27 cellular contexts compared by ENCODE assay signal in the genomic region with DNA sequence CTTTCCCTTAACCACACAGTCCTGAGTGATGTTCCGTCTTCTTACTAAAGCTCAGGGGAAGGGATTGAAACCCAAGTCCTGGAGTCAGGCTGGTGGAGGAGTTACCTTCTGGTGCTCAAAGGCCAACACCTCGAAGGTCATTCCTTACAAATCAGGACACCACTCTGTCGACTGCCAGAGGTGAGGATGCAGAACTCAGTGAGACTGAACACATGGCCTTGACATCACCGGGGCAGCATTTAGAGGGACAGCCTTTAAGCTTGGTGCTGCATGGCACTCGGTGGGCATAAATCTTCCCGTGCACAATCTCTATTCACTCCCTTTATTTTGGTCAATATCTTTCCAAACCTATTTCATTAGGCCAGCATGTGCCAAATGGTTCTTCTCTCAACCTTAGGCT.
"Had no signal": no experiment of that assay in that cellular context is flagged by ENCODE, and none has a peak within 500 bp of the region (broad histone marks: within the 10 kb centered on the region; RNA-seq: fewer than 3 reads in every experiment).

No MANE protein-coding gene starts in this region.

- H3K27ac ChIP-seq: neural progenitor cell, ovary, parathyroid adenoma, psoas muscle, right lobe of liver, sigmoid colon, stomach, thoracic aorta, thyroid gland, tibial nerve, upper lobe of left lung, vagina had no signal

- H3K4me3 ChIP-seq: neural progenitor cell, ovary, psoas muscle, right lobe of liver, sigmoid colon, stomach, thoracic aorta, thyroid gland, tibial nerve, upper lobe of left lung, vagina had no signal

- H3K79me2 ChIP-seq: parathyroid adenoma had no signal

- DNase-seq: natural killer cell; occipital lobe; ovary; psoas muscle; right cardiac atrium; right lobe of liver; sigmoid colon; small intestine; stimulated activated CD4-positive, alpha-beta T cell treated with anti-CD3 and anti-CD28 coated beads, Interleukin-15, amount 100 ng/mL, for 24 hours; stimulated activated CD4-positive, alpha-beta T cell treated with anti-CD3 and anti-CD28 coated beads, Interleukin-2, amount 100 ng/mL, for 24 hours; stimulated activated CD4-positive, alpha-beta T cell treated with anti-CD3 and anti-CD28 coated beads, Interleukin-2, amount 100 ng/mL, for 48 hours; stimulated activated CD4-positive, alpha-beta T cell treated with anti-CD3 and anti-CD28 coated beads, Interleukin-4, amount 100 ng/mL, for 24 hours; stimulated activated naive B cell treated with anti-CD40 and anti-IgM and Interleukin-4, amounts not matched to agents 10 μg/mL and 1 μg/mL and 100 μg/mL, for 72 hours; stimulated activated naive CD4-positive, alpha-beta T cell treated with Interleukin-2 at 50 U/mL for 16 hours; stomach; thyroid gland; trophoblast cell; upper lobe of left lung had no signal

- H3K36me3 Mint-ChIP-seq: natural killer cell; stimulated activated effector memory CD8-positive, alpha-beta T cell treated with anti-CD3 and anti-CD28 coated beads, Interleukin-12 subunit alpha, Interleukin-12 subunit beta, amount 100 ng/mL, for 72 hours; stimulated activated naive B cell treated with anti-CD40 and anti-IgM and Interleukin-4, amounts not matched to agents 10 μg/mL and 1 μg/mL and 100 μg/mL, for 72 hours had no signal

- H3K9ac ChIP-seq: neural progenitor cell, parathyroid adenoma had no signal

- H3K36me3 ChIP-seq: neural progenitor cell, ovary, right lobe of liver, sigmoid colon, stomach, thoracic aorta, thyroid gland, tibial nerve, upper lobe of left lung, vagina had no signal

- H3K4me2 ChIP-seq: neural progenitor cell had no signal

- H3K27me3 Mint-ChIP-seq: stimulated activated naive CD8-positive, alpha-beta T cell treated with anti-CD3 and anti-CD28 coated beads, Interleukin-15, Interleukin-2, amounts not matched to agents 100 ng/mL and 50 ng/mL, for 24 hours had no signal

- H3K9me3 ChIP-seq: ovary, psoas muscle, right lobe of liver, sigmoid colon, stomach, thoracic aorta, thyroid gland, tibial nerve, upper lobe of left lung, vagina had no signal

- H3K4me3 Mint-ChIP-seq: natural killer cell; nephron; neural progenitor cell; stimulated activated effector memory CD8-positive, alpha-beta T cell treated with anti-CD3 and anti-CD28 coated beads, Interleukin-12 subunit alpha, Interleukin-12 subunit beta, amount 100 ng/mL, for 72 hours; stimulated activated naive B cell treated with anti-CD40 and anti-IgM and Interleukin-4, amounts not matched to agents 10 μg/mL and 1 μg/mL and 100 μg/mL, for 72 hours; stimulated activated naive CD8-positive, alpha-beta T cell treated with anti-CD3 and anti-CD28 coated beads, Interleukin-15, Interleukin-2, amounts not matched to agents 100 ng/mL and 50 ng/mL, for 24 hours had no signal

- H3K27me3 ChIP-seq: neural progenitor cell, ovary, right lobe of liver, sigmoid colon, thyroid gland, tibial nerve, upper lobe of left lung, vagina had no signal

- H3K27ac Mint-ChIP-seq: natural killer cell; neural progenitor cell; progenitor cell of endocrine pancreas; stimulated activated effector memory CD8-positive, alpha-beta T cell treated with anti-CD3 and anti-CD28 coated beads, Interleukin-12 subunit alpha, Interleukin-12 subunit beta, amount 100 ng/mL, for 72 hours; stimulated activated naive B cell treated with anti-CD40 and anti-IgM and Interleukin-4, amounts not matched to agents 10 μg/mL and 1 μg/mL and 100 μg/mL, for 72 hours; stimulated activated naive CD8-positive, alpha-beta T cell treated with anti-CD3 and anti-CD28 coated beads, Interleukin-15, Interleukin-2, amounts not matched to agents 100 ng/mL and 50 ng/mL, for 24 hours had no signal

- H3K4me1 Mint-ChIP-seq: natural killer cell; stimulated activated effector memory CD8-positive, alpha-beta T cell treated with anti-CD3 and anti-CD28 coated beads, Interleukin-12 subunit alpha, Interleukin-12 subunit beta, amount 100 ng/mL, for 72 hours; stimulated activated naive B cell treated with anti-CD40 and anti-IgM and Interleukin-4, amounts not matched to agents 10 μg/mL and 1 μg/mL and 100 μg/mL, for 72 hours had no signal

- H3K9me3 Mint-ChIP-seq: natural killer cell; nephron; stimulated activated effector memory CD8-positive, alpha-beta T cell treated with anti-CD3 and anti-CD28 coated beads, Interleukin-12 subunit alpha, Interleukin-12 subunit beta, amount 100 ng/mL, for 72 hours; stimulated activated naive CD8-positive, alpha-beta T cell treated with anti-CD3 and anti-CD28 coated beads, Interleukin-15, Interleukin-2, amounts not matched to agents 100 ng/mL and 50 ng/mL, for 24 hours had no signal

- H2AFZ ChIP-seq: neural progenitor cell, parathyroid adenoma had no signal

- H3K4me1 ChIP-seq: neural progenitor cell, parathyroid adenoma, psoas muscle, right lobe of liver, sigmoid colon, stomach, tibial nerve, upper lobe of left lung, vagina had no signal
